Comparison of ENCODE assay signal across 8 cellular contexts in genomic region chr10:133258818-133259602, GRCh38. TPM values are rescaled to one million over a fixed set of nuclear protein-coding genes. Genes with fewer than 3 reads are reported as not detected.
DNase-seq lines count a peak whose midpoint lies in the region; ATAC-seq and TF ChIP-seq lines count a peak whose summit lies in the region.

No MANE protein-coding gene starts in this region.

- peaks cover 53% of the 10 kb centered on the region for H3K4me1 ChIP-seq in vagina

- peaks cover 7% of the 10 kb centered on the region for H3K4me1 Mint-ChIP-seq in activated T-helper 17 cell treated with anti-CD3 and anti-CD28 coated beads, Interleukin-2, amount 50 U/mL, for 72 hours

- H3K27me3 Mint-ChIP-seq in activated T-helper 17 cell treated with anti-CD3 and anti-CD28 coated beads, Interleukin-2, amount 50 U/mL, for 72 hours, result no peaks in the 10 kb centered on the region

- TF ChIP-seq CTCF in vagina (IDR thresholded peaks at IDR 0.05), result no peak

- H3K27me3 ChIP-seq in vagina, result no peaks in the 10 kb centered on the region

- intact Hi-C loops in sciatic nerve (cut with DNase I), result no loop called here
- intact Hi-C loops in vagina (cut with DNase I), result no loop called here

- H3K27ac ChIP-seq in vagina, result peak overlapping the region; percentile 46

- H3K4me3 ChIP-seq in vagina, result no peak overlapping the region

- H3K4me3 Mint-ChIP-seq in activated T-helper 17 cell treated with anti-CD3 and anti-CD28 coated beads, Interleukin-2, amount 50 U/mL, for 72 hours, result peak overlapping the region; percentile 60

- peak overlapping the region; percentile 89 for H3K27ac Mint-ChIP-seq in activated T-helper 17 cell treated with anti-CD3 and anti-CD28 coated beads, Interleukin-2, amount 50 U/mL, for 72 hours

- no peaks in the 10 kb centered on the region for H3K36me3 ChIP-seq in vagina

- no peak for TF ChIP-seq POLR2A in vagina (IDR thresholded peaks at IDR 0.05)

- peaks cover 25% of the 10 kb centered on the region for H3K36me3 Mint-ChIP-seq in activated T-helper 17 cell treated with anti-CD3 and anti-CD28 coated beads, Interleukin-2, amount 50 U/mL, for 72 hours (ENCODE audit: low read depth)

- peak; percentile 71 for ATAC-seq in activated T-helper 17 cell treated with anti-CD3 and anti-CD28 coated beads, Interleukin-2, amount 50 U/mL, for 72 hours (replicated peaks)
- peak; percentile 77 for ATAC-seq in sciatic nerve
- ATAC-seq in HG02970 (IDR thresholded peaks at IDR 0.05; ENCODE audit: low FRiP score, unreplicated experiment), result no peak

- no peaks in the 10 kb centered on the region for H3K9me3 Mint-ChIP-seq in activated T-helper 17 cell treated with anti-CD3 and anti-CD28 coated beads, Interleukin-2, amount 50 U/mL, for 72 hours

- H3K9me3 ChIP-seq in vagina, result no peaks in the 10 kb centered on the region

- DNase-seq in GDM1 (lab: John Stamatoyannopoulos, UW), result peak; percentile 96
- DNase-seq in RPMI8226, result peak; percentile 64
- DNase-seq in foreskin melanocyte, result peak; percentile 96
- peak; percentile 88 for DNase-seq in sciatic nerve (ENCODE audit: low spot score)
- peak in 1 of 2 donors; percentile 94 for DNase-seq in vagina (ENCODE audit: extremely low spot score in 2 of 2)
- no peak for DNase-seq in GM19240 (ENCODE audit: insufficient read length, low spot score)

RNA-seq across cellular contexts. Expression of gene ADAM8, which starts 17.7 kb away (rescaled TPM):
- 100 to 1,000 TPM in 1 of 2 donors, 10 to 100 TPM in 1; 83.7 to 336 TPM for total RNA-seq in activated T-helper 17 cell treated with anti-CD3 and anti-CD28 coated beads, Interleukin-2, amount 50 U/mL, for 72 hours
- 20.7 TPM for total RNA-seq in sciatic nerve
- total RNA-seq in vagina, result 11.0 TPM

RNA-seq across cellular contexts. Expression of gene VENTX, which starts 21.4 kb away (rescaled TPM):
- total RNA-seq in activated T-helper 17 cell treated with anti-CD3 and anti-CD28 coated beads, Interleukin-2, amount 50 U/mL, for 72 hours, result under 1 TPM in 1 of 2 donors, not detected in 1; 0.21 TPM
- 3.0 TPM for total RNA-seq in sciatic nerve
- 0.98 TPM for total RNA-seq in vagina

RNA-seq across cellular contexts. Expression of gene UTF1, which starts 29.0 kb away (rescaled TPM):
- total RNA-seq in activated T-helper 17 cell treated with anti-CD3 and anti-CD28 coated beads, Interleukin-2, amount 50 U/mL, for 72 hours, result not detected
- not detected for total RNA-seq in sciatic nerve
- not detected for total RNA-seq in vagina

RNA-seq across cellular contexts. Expression of gene TUBGCP2, which starts 49.7 kb away (rescaled TPM):
- total RNA-seq in activated T-helper 17 cell treated with anti-CD3 and anti-CD28 coated beads, Interleukin-2, amount 50 U/mL, for 72 hours, result 10 to 100 TPM; 47.8 to 55.8 TPM
- total RNA-seq in sciatic nerve (55.9 TPM), vagina (41.7 TPM)

RNA-seq across cellular contexts. Expression of gene ZNF511, which starts 49.7 kb away (rescaled TPM):
- 10 to 100 TPM; 52.8 to 74.2 TPM for total RNA-seq in activated T-helper 17 cell treated with anti-CD3 and anti-CD28 coated beads, Interleukin-2, amount 50 U/mL, for 72 hours
- total RNA-seq in sciatic nerve, result 27.8 TPM
- total RNA-seq in vagina, result 36.3 TPM
